Comparison of ENCODE assay signal across 8 cellular contexts in the genomic region with DNA sequence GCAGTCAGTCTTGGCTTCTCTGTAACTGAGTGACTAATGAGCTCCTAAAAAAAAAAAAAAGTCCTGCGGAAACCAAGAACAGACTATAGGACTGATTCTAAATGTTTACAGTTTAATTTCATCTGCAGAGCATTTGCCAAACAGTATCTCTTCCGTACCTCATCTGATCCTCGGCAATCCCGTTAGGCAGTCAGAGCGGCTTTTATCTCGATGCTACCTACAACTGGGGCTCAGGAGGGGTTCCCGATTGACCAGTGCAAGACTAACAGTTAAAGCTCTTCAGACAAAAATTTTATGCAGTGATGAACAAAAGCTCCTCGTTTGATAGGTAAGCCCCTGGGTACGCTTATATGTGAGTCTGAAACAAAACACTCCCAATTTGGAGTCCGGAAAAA. TPM values are rescaled to one million over a fixed set of nuclear protein-coding genes. Genes with fewer than 3 reads are reported as not detected.
DNase-seq lines count a peak whose midpoint lies in the region; ATAC-seq, FAIRE-seq and TF ChIP-seq lines count a peak whose summit lies in the region.

No MANE protein-coding gene starts in this region.

- DNase-seq in NT2/D1 (ENCODE audit: low read depth, low spot score) (no peak), bronchial epithelial cell (ENCODE audit: low read depth) (peak; percentile 56), mesothelial cell of epicardium (ENCODE audit: low spot score in 2 of 2, unreplicated experiment in 2 of 2) (no peak), NCI-H446 treated with DMSO at 0.1 percent for 48 hours (lab: John Stamatoyannopoulos, UW) (no peak), glomerular visceral epithelial cell (ENCODE audit: extremely low spot score) (no peak)

- TF ChIP-seq CTCF in DOHH2 (IDR thresholded peaks at IDR 0.05; ENCODE audit: low read depth, low read length, poor library complexity, severe bottlenecking): no peak
- no peak for TF ChIP-seq CTCF in bronchial epithelial cell (IDR thresholded peaks at IDR 0.05; ENCODE audit: insufficient read depth, low read length, severe bottlenecking)
- TF ChIP-seq CTCF in mesothelial cell of epicardium (IDR thresholded peaks at IDR 0.05; ENCODE audit: unreplicated experiment): no peak

- H3K9me2 ChIP-seq in DOHH2 (replicated peaks; ENCODE audit: control insufficient read depth, low read length): no peaks in the 10 kb centered on the region

- FAIRE-seq in bronchial epithelial cell (lab: Jason Lieb, UNC): no peak

- H3K4me1 Mint-ChIP-seq in mesothelial cell of epicardium: peaks cover 46% of the 10 kb centered on the region

- 0 out of 2 replicates have a peak, but pooled peaks cover 4% of the 10 kb centered on the region for H3F3A ChIP-seq in DOHH2 (ENCODE audit: control insufficient read depth, insufficient read depth)

- H3K4me1 ChIP-seq in DOHH2 (ENCODE audit: control insufficient read depth, low read length): peaks cover 43% of the 10 kb centered on the region
- H3K4me1 ChIP-seq in NT2/D1 (ENCODE audit: insufficient read depth, insufficient read length): no peaks in the 10 kb centered on the region

- no peaks in the 10 kb centered on the region for H3K9me3 ChIP-seq in DOHH2 (ENCODE audit: control insufficient read depth, insufficient read depth, low read length)
- H3K9me3 ChIP-seq in NT2/D1 (ENCODE audit: insufficient read depth, low read length): no peaks in the 10 kb centered on the region

- peaks cover 4% of the 10 kb centered on the region for H3K36me3 Mint-ChIP-seq in mesothelial cell of epicardium

- H3K36me3 ChIP-seq in DOHH2 (ENCODE audit: control insufficient read depth, low read length): peaks cover 27% of the 10 kb centered on the region
- peaks cover 3% of the 10 kb centered on the region for H3K36me3 ChIP-seq in NT2/D1 (ENCODE audit: insufficient read depth, insufficient read length, low read length)
- no peaks in the 10 kb centered on the region for H3K36me3 ChIP-seq in bronchial epithelial cell (ENCODE audit: control insufficient read depth, insufficient read depth, low read length)

- peak overlapping the region; percentile 100 for H3K27ac Mint-ChIP-seq in mesothelial cell of epicardium

- H3K4me3 Mint-ChIP-seq in mesothelial cell of epicardium: peak overlapping the region; percentile 97

- H3K9ac ChIP-seq in NT2/D1 (ENCODE audit: insufficient read length, low read depth): peak overlapping the region; percentile 79

- peak overlapping the region; percentile 89 for H3K4me3 ChIP-seq in DOHH2 (ENCODE audit: low read length)
- H3K4me3 ChIP-seq in NT2/D1 (ENCODE audit: insufficient read length, low read depth): peak overlapping the region; percentile 67
- peak overlapping the region; percentile 53 for H3K4me3 ChIP-seq in bronchial epithelial cell (ENCODE audit: low read depth, low read length)

- H3K27me3 ChIP-seq in DOHH2 (ENCODE audit: control insufficient read depth, low read length): no peaks in the 10 kb centered on the region
- no peaks in the 10 kb centered on the region for H3K27me3 ChIP-seq in NT2/D1 (ENCODE audit: insufficient read depth, insufficient read length)
- H3K27me3 ChIP-seq in bronchial epithelial cell (ENCODE audit: control insufficient read depth, insufficient read depth, low read length): no peaks in the 10 kb centered on the region

- H3K27me3 Mint-ChIP-seq in mesothelial cell of epicardium (ENCODE audit: low read depth): no peaks in the 10 kb centered on the region

- H3K4me2 ChIP-seq in DOHH2 (ENCODE audit: low read length): peak overlapping the region; percentile 69

- peaks cover 97% of the 10 kb centered on the region for H3K79me2 ChIP-seq in DOHH2 (ENCODE audit: control insufficient read depth, low read length)

- H3K9me3 Mint-ChIP-seq in mesothelial cell of epicardium: no peaks in the 10 kb centered on the region

- no peaks in the 10 kb centered on the region for H4K20me1 ChIP-seq in DOHH2 (ENCODE audit: control insufficient read depth, insufficient read depth, low read depth, low read length)

- peak overlapping the region; percentile 71 for H3K27ac ChIP-seq in DOHH2 (ENCODE audit: low read depth, low read length)

- ATAC-seq in GM21825 (IDR thresholded peaks at IDR 0.05; ENCODE audit: unreplicated experiment) (peak; percentile 1), HG03342 (IDR thresholded peaks at IDR 0.05; ENCODE audit: unreplicated experiment) (no peak)

RNA-seq across cellular contexts. Expression of a gene that starts 0.6 kb away (rescaled TPM):
- total RNA-seq in bronchial epithelial cell (0.51 and 0.79 TPM in 2 replicates), mesothelial cell of epicardium (12.5 to 15.6 TPM (median 14.7 TPM) in 3 replicates)

RNA-seq across cellular contexts. Expression of a gene that starts 0.9 kb away (rescaled TPM):
- total RNA-seq in bronchial epithelial cell (11.3 and 17.0 TPM in 2 replicates), mesothelial cell of epicardium (20.2 to 24.0 TPM (median 22.3 TPM) in 3 replicates)
